Comparison of ENCODE assay signal across 9 cellular contexts in genomic region chr2:72770879-72771461, GRCh38. TPM values are rescaled to one million over a fixed set of nuclear protein-coding genes. Genes with fewer than 3 reads are reported as not detected.
DNase-seq lines count a peak whose midpoint lies in the region; ATAC-seq and TF ChIP-seq lines count a peak whose summit lies in the region.
"Had no signal": no experiment of that assay in that cellular context is flagged by ENCODE, and none has a peak within 500 bp of the region (broad histone marks: within the 10 kb centered on the region; RNA-seq: fewer than 3 reads in every experiment).

No MANE protein-coding gene starts in this region.

- DNase-seq in NCI-H2196 (lab: John Stamatoyannopoulos, UW; ENCODE audit: unreplicated experiment) (peak; percentile 59), NCI-H2196 treated with DMSO at 0.1 percent for 48 hours (lab: John Stamatoyannopoulos, UW; ENCODE audit: unreplicated experiment) (no peak), NCI-H526 treated with DMSO at 0.1 percent for 48 hours (lab: John Stamatoyannopoulos, UW) (peak; percentile 43), epithelial cell of proximal tubule (ENCODE audit: low read depth) (no peak), suprapubic skin (ENCODE audit: low spot score in 2 of 2) (no peak)
- peak; percentile 41 for DNase-seq in activated CD4-positive, alpha-beta T cell treated with anti-CD3 and anti-CD28 coated beads, Interleukin-2, amount 50 U/mL, for 1 hour
- DNase-seq in naive thymus-derived CD4-positive, alpha-beta T cell = peak in 7 of 9 donors; percentile 46 to 75 (median 74)

- H3K27ac Mint-ChIP-seq in naive thymus-derived CD4-positive, alpha-beta T cell = peak overlapping the region in 1 of 9 donors; percentile 41

- H3K36me3 ChIP-seq in naive thymus-derived CD4-positive, alpha-beta T cell (ENCODE audit: control insufficient read depth in 2 of 3, insufficient read depth in 3 of 3, low read length in 3 of 3) = no peaks in the 10 kb centered on the region
- H3K36me3 ChIP-seq in suprapubic skin = no peaks in the 10 kb centered on the region
- H3K36me3 ChIP-seq: BLaER1 treated with 17β-estradiol and CSF1 and Interleukin-3, amounts not matched to agents 10 nM and 100 nM had no signal

- no peak overlapping the region for H3K4me3 ChIP-seq in epithelial cell of proximal tubule (ENCODE audit: low read depth, low read length)
- no peak overlapping the region for H3K4me3 ChIP-seq in naive thymus-derived CD4-positive, alpha-beta T cell (ENCODE audit: low read length)
- H3K4me3 ChIP-seq in suprapubic skin = no peak overlapping the region
- H3K4me3 ChIP-seq: BLaER1 treated with 17β-estradiol and CSF1 and Interleukin-3, amounts not matched to agents 10 nM and 100 nM had no signal

- H3K4me1 ChIP-seq in naive thymus-derived CD4-positive, alpha-beta T cell (ENCODE audit: control insufficient read depth in 2 of 2, insufficient read depth in 2 of 2, low read length in 2 of 2) = no peaks in the 10 kb centered on the region
- H3K4me1 ChIP-seq in suprapubic skin = peaks cover 4% of the 10 kb centered on the region
- H3K4me1 ChIP-seq: BLaER1 treated with 17β-estradiol and CSF1 and Interleukin-3, amounts not matched to agents 10 nM and 100 nM had no signal

- H3K9me3 ChIP-seq in naive thymus-derived CD4-positive, alpha-beta T cell (ENCODE audit: control insufficient read depth in 2 of 3, low read length in 3 of 3) = no peaks in the 10 kb centered on the region
- H3K9me3 ChIP-seq in suprapubic skin = no peaks in the 10 kb centered on the region
- H3K9me3 ChIP-seq: BLaER1 treated with 17β-estradiol and CSF1 and Interleukin-3, amounts not matched to agents 10 nM and 100 nM had no signal

- peak; percentile 75 for ATAC-seq in HG03378 (IDR thresholded peaks at IDR 0.05; ENCODE audit: unreplicated experiment)
- peak; percentile 84 for ATAC-seq in naive thymus-derived CD4-positive, alpha-beta T cell

- H3K27me3 ChIP-seq in naive thymus-derived CD4-positive, alpha-beta T cell (ENCODE audit: control insufficient read depth in 2 of 2, insufficient read depth in 2 of 2, low read length in 2 of 2) = no peaks in the 10 kb centered on the region
- H3K27me3 ChIP-seq in suprapubic skin = no peaks in the 10 kb centered on the region
- H3K27me3 ChIP-seq: BLaER1 treated with 17β-estradiol and CSF1 and Interleukin-3, amounts not matched to agents 10 nM and 100 nM had no signal

- intact Hi-C loops in naive thymus-derived CD4-positive, alpha-beta T cell (cut with micrococcal nuclease) = loop anchor here (1.0 to 10.0 kb wide), 9 partner anchors 54 to 441 kb away; partner anchors contain the start of gene SPR (in 2 of the 2)

- peaks cover 0 to 8% (median 4%) of the 10 kb centered on the region in 5 donors for H3K36me3 Mint-ChIP-seq in naive thymus-derived CD4-positive, alpha-beta T cell

- TF ChIP-seq CTCF in epithelial cell of proximal tubule (conservative IDR thresholded peaks at IDR 0.05; ENCODE audit: low read depth, low read length) = peak; percentile 87
- peak; percentile 65 to 95 for TF ChIP-seq CTCF in suprapubic skin (IDR thresholded peaks at IDR 0.05)

- no peaks in the 10 kb centered on the region for H3K4me1 Mint-ChIP-seq in naive thymus-derived CD4-positive, alpha-beta T cell

- H3K27ac ChIP-seq in naive thymus-derived CD4-positive, alpha-beta T cell (ENCODE audit: low read depth, low read length) = no peak overlapping the region
- H3K27ac ChIP-seq in suprapubic skin = no peak overlapping the region
- H3K27ac ChIP-seq: BLaER1 treated with 17β-estradiol and CSF1 and Interleukin-3, amounts not matched to agents 10 nM and 100 nM had no signal

- 1% methylated on average over 2 of the region's 2 CpGs for WGBS in suprapubic skin

- CTCF ChIA-PET in naive thymus-derived CD4-positive, alpha-beta T cell (lab: Charles Lee) = interaction anchor here (1.4 to 2.5 kb wide), 4 partner anchors 84 to 122 kb away, joined by 3 to 22 read pairs (median 8); no protein-coding TSS in a partner anchor

- no peak for TF ChIP-seq EP300 in suprapubic skin (IDR thresholded peaks at IDR 0.05)

- no peaks in the 10 kb centered on the region for H3K9me3 Mint-ChIP-seq in naive thymus-derived CD4-positive, alpha-beta T cell

- H3K27me3 Mint-ChIP-seq in naive thymus-derived CD4-positive, alpha-beta T cell = no peaks in the 10 kb centered on the region

- TF ChIP-seq POLR2A in suprapubic skin (IDR thresholded peaks at IDR 0.05) = no peak

- POLR2A ChIA-PET in naive thymus-derived CD4-positive, alpha-beta T cell (lab: Charles Lee) = no interaction called here

- peak overlapping the region in 1 of 10 donors; percentile 4 for H3K4me3 Mint-ChIP-seq in naive thymus-derived CD4-positive, alpha-beta T cell

RNA-seq across cellular contexts. Expression of gene EXOC6B, which starts 54.9 kb away (rescaled TPM):
- total RNA-seq in epithelial cell of proximal tubule (7.3 and 7.7 TPM in 2 replicates), suprapubic skin (100 to 1,000 TPM in 1 of 4 donors, 10 to 100 TPM in 3; 54.0 to 121 (median 78.7) TPM)
- total RNA-seq in naive thymus-derived CD4-positive, alpha-beta T cell = 10 to 100 TPM; 14.3 to 21.9 (median 18.0) TPM
- 1 to 10 TPM; 3.5 to 3.8 TPM for polyA plus RNA-seq in naive thymus-derived CD4-positive, alpha-beta T cell

Comparison
In these comparisons a context has a peak if more than half of its experiments do, and no peak if none do; other contexts are left out.
1. DNase-seq: peak in NCI-H2196 (single experiment), NCI-H526 treated with DMSO at 0.1 percent for 48 hours (single experiment), activated CD4-positive, alpha-beta T cell treated with anti-CD3 and anti-CD28 coated beads, Interleukin-2, amount 50 U/mL, for 1 hour (single experiment) and naive thymus-derived CD4-positive, alpha-beta T cell (7 of 9); none in NCI-H2196 treated with DMSO at 0.1 percent for 48 hours (single experiment), epithelial cell of proximal tubule (single experiment) and suprapubic skin (0 of 2).